11 cellular contexts compared by ENCODE assay signal in genomic region chrX:71637253-71637618, GRCh38. TPM values are rescaled to one million over a fixed set of nuclear protein-coding genes. Genes with fewer than 3 reads are reported as not detected.
DNase-seq lines count a peak whose midpoint lies in the region; ATAC-seq and TF ChIP-seq lines count a peak whose summit lies in the region.
"Had no signal": no experiment of that assay in that cellular context is flagged by ENCODE, and none has a peak within 500 bp of the region (broad histone marks: within the 10 kb centered on the region; RNA-seq: fewer than 3 reads in every experiment).

No MANE protein-coding gene starts in this region.

- intact Hi-C loops in transverse colon (cut with DNase I; ENCODE audit: low total_unique reads) (no loop called here), spleen (cut with DNase I; ENCODE audit: low total_unique reads) (no loop called here)

- DNase-seq in activated naive CD4-positive, alpha-beta T cell treated with anti-CD3 and anti-CD28 coated beads, Interleukin-2, amount 50 U/mL, for 72 hours (ENCODE audit: low spot score in 2 of 2) = no peak
- no peak for DNase-seq in activated naive CD4-positive, alpha-beta T cell treated with anti-CD3 and anti-CD28 coated beads, Interleukin-2, amount 50 U/mL, for 16 hours
- peak; percentile 5 for DNase-seq in fibroblast of peridontal ligament (ENCODE audit: extremely low read depth)
- DNase-seq in transverse colon = no peak
- no peak for DNase-seq in spleen
- no peak for DNase-seq in activated gamma-delta T cell (lab: John Stamatoyannopoulos, UW)
- no peak for DNase-seq in T1000 (lab: John Stamatoyannopoulos, UW)
- DNase-seq: KBM-7 had no signal

- TF ChIP-seq CTCF in OCI-LY1 (IDR thresholded peaks at IDR 0.05; ENCODE audit: low read length) (no peak), transverse colon (IDR thresholded peaks at IDR 0.05) (no peak), spleen (IDR thresholded peaks at IDR 0.05 in 8 of 11, conservative IDR thresholded peaks at IDR 0.05 in 3 of 11) (no peak)

- in situ Hi-C loops in transverse colon (cut with MboI; ENCODE audit: low pct_ligation_motif_present in 1 of 4, low pct_unique_long_range_greater_than_20kb in 1 of 4, low sequenced_read_pairs in 3 of 4) = no loop called here

- no peaks in the 10 kb centered on the region for H3K27me3 ChIP-seq in OCI-LY1 (ENCODE audit: insufficient read depth, low read length)
- no peaks in the 10 kb centered on the region for H3K27me3 ChIP-seq in transverse colon
- no peaks in the 10 kb centered on the region for H3K27me3 ChIP-seq in spleen (replicated peaks in 1 of 7)

- no peaks in the 10 kb centered on the region for H3F3A ChIP-seq in OCI-LY1 (ENCODE audit: insufficient read depth, low read length)

- H3K9me2 ChIP-seq in OCI-LY1 (ENCODE audit: low read depth, low read length) = no peaks in the 10 kb centered on the region

- no peaks in the 10 kb centered on the region for H3K36me3 Mint-ChIP-seq in activated naive CD4-positive, alpha-beta T cell treated with anti-CD3 and anti-CD28 coated beads, Interleukin-2, amount 50 U/mL, for 72 hours

- WGBS in transverse colon (ENCODE audit: low coverage in 1 of 2), 2 donors = 72 to 100% methylated on average over 1 to 3 of the region's 3 CpGs
- WGBS in spleen, 5 donors = 80 to 86% (median 82%) methylated on average over 3 of the region's 3 CpGs

- H3K4me2 ChIP-seq in OCI-LY1 (ENCODE audit: low read length) = peak overlapping the region; percentile 23

- H3K9me3 Mint-ChIP-seq in activated naive CD4-positive, alpha-beta T cell treated with anti-CD3 and anti-CD28 coated beads, Interleukin-2, amount 50 U/mL, for 72 hours = peaks cover 0 to 3% of the 10 kb centered on the region in 2 donors

- peak overlapping the region in 1 of 2 donors; percentile 66 for H3K27ac Mint-ChIP-seq in activated naive CD4-positive, alpha-beta T cell treated with anti-CD3 and anti-CD28 coated beads, Interleukin-2, amount 50 U/mL, for 72 hours

- no peak overlapping the region for H3K4me3 ChIP-seq in OCI-LY1 (ENCODE audit: low read depth, low read length, poor library complexity, severe bottlenecking)
- H3K4me3 ChIP-seq in transverse colon = no peak overlapping the region
- H3K4me3 ChIP-seq in spleen = no peak overlapping the region

- H3K9ac ChIP-seq in OCI-LY1 (ENCODE audit: low read length) = no peak overlapping the region

- H3K36me3 ChIP-seq in OCI-LY1 (ENCODE audit: insufficient read depth, low read length) = no peaks in the 10 kb centered on the region
- no peaks in the 10 kb centered on the region for H3K36me3 ChIP-seq in transverse colon
- H3K36me3 ChIP-seq in spleen = no peaks in the 10 kb centered on the region

- no peak overlapping the region; the same call in 1 of the 2 replicates for H2AFZ ChIP-seq in OCI-LY1 (ENCODE audit: low read length)

- no peak for TF ChIP-seq EP300 in transverse colon (IDR thresholded peaks at IDR 0.05; ENCODE audit: low read depth)

- ATAC-seq in activated naive CD4-positive, alpha-beta T cell treated with anti-CD3 and anti-CD28 coated beads, Interleukin-2, amount 50 U/mL, for 72 hours = peak; percentile 56 to 66

- TF ChIP-seq POLR2A in transverse colon (IDR thresholded peaks at IDR 0.05) (no peak), spleen (IDR thresholded peaks at IDR 0.05) (no peak)

- H3K4me1 ChIP-seq in OCI-LY1 (ENCODE audit: insufficient read depth, low read length, severe bottlenecking) (peaks cover 21% of the 10 kb centered on the region), transverse colon (peaks cover 0 to 15% (median 1%) of the 10 kb centered on the region in 4 donors), spleen (peaks cover 0 to 27% (median 12%) of the 10 kb centered on the region in 6 donors)

- H3K27ac ChIP-seq in OCI-LY1 (ENCODE audit: low read depth, low read length, poor library complexity, severe bottlenecking) (no peak overlapping the region), transverse colon (peak overlapping the region in 3 of 4 donors; percentile 2 to 32 (median 31)), spleen (peak overlapping the region in 4 of 8 donors; percentile 48 to 76 (median 53))
- H3K27ac ChIP-seq: VCaP had no signal

- H3K79me2 ChIP-seq in OCI-LY1 (ENCODE audit: insufficient read depth, low read length) = no peaks in the 10 kb centered on the region

- H4K20me1 ChIP-seq in OCI-LY1 (ENCODE audit: insufficient read depth, low read length) = no peaks in the 10 kb centered on the region

- H3K9me3 ChIP-seq in OCI-LY1 (ENCODE audit: low read length) (no peaks in the 10 kb centered on the region), transverse colon (no peaks in the 10 kb centered on the region), spleen (no peaks in the 10 kb centered on the region)

RNA-seq across cellular contexts. Expression of gene CXCR3, which starts 18.9 kb away (rescaled TPM):
- total RNA-seq in activated naive CD4-positive, alpha-beta T cell treated with anti-CD3 and anti-CD28 coated beads, Interleukin-2, amount 50 U/mL, for 72 hours = 10 to 100 TPM in 1 of 2 donors, 1 to 10 TPM in 1; 6.8 to 43.0 TPM
- total RNA-seq in transverse colon (1 to 10 TPM in 3 of 4 donors, not detected in 1; 1.1 to 3.5 (median 1.3) TPM), spleen (1 to 10 TPM; 5.6 to 9.4 (median 8.5) TPM)
- polyA plus RNA-seq in spleen = 10 to 100 TPM in 1 of 3 donors, 1 to 10 TPM in 2; 4.4 to 13.9 (median 6.4) TPM
- total RNA-seq: subcutaneous adipose tissue had no signal

RNA-seq across cellular contexts. Expression of gene GCNA, which starts 59.0 kb away (rescaled TPM):
- total RNA-seq in activated naive CD4-positive, alpha-beta T cell treated with anti-CD3 and anti-CD28 coated beads, Interleukin-2, amount 50 U/mL, for 72 hours = 1 to 10 TPM; 4.1 to 6.0 TPM
- total RNA-seq in transverse colon = 1 to 10 TPM; 1.9 to 3.7 (median 3.0) TPM
- total RNA-seq in spleen = 10 to 100 TPM in 1 of 7 donors, 1 to 10 TPM in 6; 1.9 to 12.8 (median 4.4) TPM
- 1 to 10 TPM; 1.8 to 2.4 (median 1.9) TPM for polyA plus RNA-seq in spleen
